In the genomic region with DNA sequence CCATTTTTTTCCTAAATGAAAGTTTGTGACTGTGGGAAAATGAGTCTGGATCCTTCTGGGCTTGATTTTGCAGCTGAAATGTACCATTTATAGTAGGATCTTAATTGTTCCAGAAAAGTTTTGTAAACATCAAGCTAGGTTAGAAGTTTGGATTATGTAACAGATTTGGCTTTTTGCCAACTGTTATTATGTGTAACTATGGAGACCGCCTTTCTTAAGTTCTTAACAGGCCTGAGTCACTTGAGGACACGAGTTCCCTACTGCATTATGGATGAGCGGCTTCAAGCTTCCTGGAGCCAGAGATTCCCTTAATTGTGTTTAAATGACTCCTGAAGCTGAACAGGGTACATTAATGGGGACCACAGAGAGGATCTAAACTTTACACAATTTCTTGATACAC, we compare ENCODE assay signal across 8 cellular contexts. TPM values are rescaled to one million over a fixed set of nuclear protein-coding genes. Genes with fewer than 3 reads are reported as not detected.
A peak's percentile ranks its signal among the peaks of the same experiment; 100 is the strongest.
DNase-seq lines count a peak whose midpoint lies in the region; ATAC-seq and TF ChIP-seq lines count a peak whose summit lies in the region.

No MANE protein-coding gene starts in this region.

- no peaks in the 10 kb centered on the region for H3K4me1 ChIP-seq in aorta (ENCODE audit: control insufficient read depth in 1 of 2, insufficient read depth in 2 of 2, low read length in 2 of 2)

- H3K27ac Mint-ChIP-seq in MCF 10A (ENCODE audit: low read depth, unreplicated experiment) = no peak overlapping the region
- H3K27ac Mint-ChIP-seq in stimulated activated naive CD8-positive, alpha-beta T cell treated with anti-CD3 and anti-CD28 coated beads, Interleukin-15, amount 100 ng/mL, for 72 hours = no peak overlapping the region

- BruUV-seq in MCF 10A (replicated peaks; lab: Mats Ljungman, UMichigan) = no TSS peak

- peaks cover 20% of the 10 kb centered on the region for H3K36me3 Mint-ChIP-seq in MCF 10A (ENCODE audit: insufficient read depth, unreplicated experiment)

- no peaks in the 10 kb centered on the region for H3K9me3 ChIP-seq in aorta (ENCODE audit: control insufficient read depth, low read length)

- H3K4me3 Mint-ChIP-seq in MCF 10A (ENCODE audit: unreplicated experiment) = no peak overlapping the region
- H3K4me3 Mint-ChIP-seq in stimulated activated naive CD8-positive, alpha-beta T cell treated with anti-CD3 and anti-CD28 coated beads, Interleukin-15, amount 100 ng/mL, for 72 hours = no peak overlapping the region

- intact Hi-C loops in MCF 10A (cut with micrococcal nuclease) = no loop called here
- intact Hi-C loops in aorta (cut with DNase I) = no loop called here
- intact Hi-C loops in posterior cingulate gyrus (cut with DNase I) = no loop called here

- CTCF ChIA-PET in MCF 10A (lab: Yijun Ruan, JAX) = interaction anchor here (0.6 to 1.1 kb wide), 6 partner anchors 9 to 1988 kb away, joined by 3 to 5 read pairs (median 3); no protein-coding TSS in a partner anchor

- H3K27ac ChIP-seq in aorta (ENCODE audit: low read depth in 1 of 2, low read length in 2 of 2) = no peak overlapping the region

- H3K4me3 ChIP-seq in aorta (ENCODE audit: low read length in 2 of 2) = no peak overlapping the region

- peaks cover 5% of the 10 kb centered on the region for H3K4me1 Mint-ChIP-seq in MCF 10A (ENCODE audit: insufficient read depth, unreplicated experiment)
- peaks cover 29% of the 10 kb centered on the region for H3K4me1 Mint-ChIP-seq in stimulated activated naive CD8-positive, alpha-beta T cell treated with anti-CD3 and anti-CD28 coated beads, Interleukin-15, amount 100 ng/mL, for 72 hours

- H3K36me3 ChIP-seq in aorta (ENCODE audit: control insufficient read depth in 1 of 2, insufficient read depth in 2 of 2, low read length in 1 of 2) = peaks cover 0 to 2% of the 10 kb centered on the region in 2 donors

- DNase-seq in ELR (ENCODE audit: low read depth) (peak; percentile 88), NCI-H2171 treated with DMSO at 0.1 percent for 48 hours (lab: John Stamatoyannopoulos, UW) (peak; percentile 86), MCF 10A (ENCODE audit: unreplicated experiment) (peak; percentile 89), left lobe of liver (ENCODE audit: low spot score) (no peak), aorta (no peak), posterior cingulate gyrus (no peak), HuH-7.5 (ENCODE audit: low spot score) (no peak)
- DNase-seq in stimulated activated naive CD8-positive, alpha-beta T cell treated with anti-CD3 and anti-CD28 coated beads, Interleukin-15, amount 100 ng/mL, for 72 hours = no peak

- POLR2A ChIA-PET in MCF 10A (lab: Yijun Ruan, JAX) = interaction anchor here (0.9 to 1.6 kb wide), 4 partner anchors 21 to 381 kb away, joined by 3 to 6 read pairs (median 3); a partner anchor contains a TSS

- TF ChIP-seq CTCF in MCF 10A (IDR thresholded peaks at IDR 0.05; ENCODE audit: unreplicated experiment) = no peak

- no peaks in the 10 kb centered on the region for H3K27me3 ChIP-seq in aorta (ENCODE audit: control insufficient read depth in 1 of 2, insufficient read depth in 2 of 2, low read length in 1 of 2)

- H3K9me3 Mint-ChIP-seq in MCF 10A (ENCODE audit: unreplicated experiment) = no peaks in the 10 kb centered on the region
- no peaks in the 10 kb centered on the region for H3K9me3 Mint-ChIP-seq in stimulated activated naive CD8-positive, alpha-beta T cell treated with anti-CD3 and anti-CD28 coated beads, Interleukin-15, amount 100 ng/mL, for 72 hours

- peak; percentile 43 for ATAC-seq in left lobe of liver
- peak; percentile 64 for ATAC-seq in aorta (ENCODE audit: low FRiP score)
- ATAC-seq in stimulated activated naive CD8-positive, alpha-beta T cell treated with anti-CD3 and anti-CD28 coated beads, Interleukin-15, amount 100 ng/mL, for 72 hours = no peak

- 16 to 38% methylated on average over 3 of the region's 3 CpGs for WGBS in aorta, 2 donors

- H3K27me3 Mint-ChIP-seq in MCF 10A (ENCODE audit: insufficient read depth, unreplicated experiment) = no peaks in the 10 kb centered on the region
- no peaks in the 10 kb centered on the region for H3K27me3 Mint-ChIP-seq in stimulated activated naive CD8-positive, alpha-beta T cell treated with anti-CD3 and anti-CD28 coated beads, Interleukin-15, amount 100 ng/mL, for 72 hours

RNA-seq across cellular contexts. Expression of a gene that starts 22.2 kb away (rescaled TPM):
- total RNA-seq in MCF 10A (2022) = 6.5 and 8.1 TPM in 2 replicates
- 3.5 TPM for total RNA-seq in left lobe of liver
- total RNA-seq in aorta = 1 to 10 TPM; 2.2 to 3.0 TPM
- polyA plus RNA-seq in aorta = 1 to 10 TPM; 1.5 to 2.1 TPM

RNA-seq across cellular contexts. Expression of a gene that starts 27.3 kb away (rescaled TPM):
- total RNA-seq in MCF 10A (2022) = 9.2 and 11.1 TPM in 2 replicates
- 2.0 TPM for total RNA-seq in left lobe of liver
- total RNA-seq in aorta = 1 to 10 TPM; 5.1 to 9.4 TPM
- 1 to 10 TPM; 1.1 to 3.5 TPM for polyA plus RNA-seq in aorta

Comparison
In these comparisons a context has a peak if more than half of its experiments do, and no peak if none do; other contexts are left out.
1. DNase-seq: peak in ELR (single experiment), NCI-H2171 treated with DMSO at 0.1 percent for 48 hours (single experiment) and MCF 10A (single experiment); none in left lobe of liver (single experiment), aorta (0 of 2), posterior cingulate gyrus (0 of 10), stimulated activated naive CD8-positive, alpha-beta T cell treated with anti-CD3 and anti-CD28 coated beads, Interleukin-15, amount 100 ng/mL, for 72 hours (0 of 2) and HuH-7.5 (single experiment).